In the genomic region with DNA sequence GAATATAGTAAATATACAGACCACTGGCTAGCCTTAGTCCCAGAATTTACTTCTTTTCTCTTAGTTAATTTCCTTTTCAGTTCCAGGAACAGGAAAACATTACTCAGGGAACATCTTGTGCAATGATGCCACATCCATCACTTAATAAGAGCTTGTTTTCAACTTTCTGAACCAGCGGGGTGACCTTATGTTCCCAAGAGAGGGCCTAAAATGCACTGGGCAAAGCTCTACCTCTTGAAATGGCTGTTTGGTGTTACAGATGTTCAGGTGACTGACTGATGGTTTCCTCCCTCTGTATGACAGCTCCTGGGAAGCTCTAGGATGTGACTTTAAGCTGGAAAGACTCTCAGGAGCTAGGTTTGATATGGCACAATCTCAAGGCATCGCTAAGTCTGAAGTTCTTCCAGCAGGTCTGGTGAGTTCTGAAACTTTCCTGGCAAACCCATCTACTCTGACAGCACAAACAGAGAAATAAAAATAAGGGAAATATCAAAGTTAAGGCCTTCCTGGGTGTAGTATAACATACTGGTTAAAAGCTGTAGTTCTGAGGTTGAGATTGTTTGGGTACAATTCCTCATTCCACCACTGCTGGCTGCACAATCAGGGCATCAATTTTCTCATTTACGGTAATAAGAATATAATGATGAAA, we compare ENCODE assay signal across 1 cellular context.
TF ChIP-seq lines count a peak whose summit lies in the region.

No MANE protein-coding gene starts in this region.

TF ChIP-seq in H1, 55 proteins besides CTCF, POLR2A, EP300 and RAD21 (continued from another document):
- TF ChIP-seq KDM1A (IDR thresholded peaks at IDR 0.05; ENCODE audit: borderline replicate concordance, low read length), result no peak
- no peak for TF ChIP-seq RXRA (IDR thresholded peaks at IDR 0.05; ENCODE audit: insufficient read depth, low read depth, low read length)
- TF ChIP-seq SAP30 (IDR thresholded peaks at IDR 0.05; ENCODE audit: insufficient read depth, insufficient replicate concordance, low read length), result no peak
- no peak for TF ChIP-seq CEBPB (IDR thresholded peaks at IDR 0.05; ENCODE audit: low read depth, low read length)
- no peak for TF ChIP-seq TBP (IDR thresholded peaks at IDR 0.05; ENCODE audit: low read depth, low read length)
- TF ChIP-seq TCF12 (IDR thresholded peaks at IDR 0.05; ENCODE audit: low read depth, low read length), result no peak
- TF ChIP-seq TAF1 (IDR thresholded peaks at IDR 0.05; ENCODE audit: low read depth, low read length), result no peak
- TF ChIP-seq BRCA1 (IDR thresholded peaks at IDR 0.05; ENCODE audit: low read depth, low read length), result no peak
